8 cellular contexts compared by ENCODE assay signal in genomic region chr12:25959069-25959961, GRCh38. TPM values are rescaled to one million over a fixed set of nuclear protein-coding genes. Genes with fewer than 3 reads are reported as not detected.
DNase-seq lines count a peak whose midpoint lies in the region; ATAC-seq, FAIRE-seq and TF ChIP-seq lines count a peak whose summit lies in the region.

No MANE protein-coding gene starts in this region.

- FAIRE-seq in D721Med (lab: Jason Lieb, UNC) (no peak), H54 (lab: Jason Lieb, UNC) (peak; percentile 81)

- ATAC-seq in heart right ventricle = peak; percentile 25 to 76 (median 54)
- no peak for ATAC-seq in HG03439 (IDR thresholded peaks at IDR 0.05; ENCODE audit: unreplicated experiment)

- H3K4me3 ChIP-seq in heart right ventricle (peak overlapping the region; percentile 68 to 94 (median 81)), ovary (peak overlapping the region; percentile 55)

- no peak for DNase-seq in D721Med (ENCODE audit: insufficient read length, low spot score)
- peak; percentile 34 for DNase-seq in H54 (ENCODE audit: insufficient read length, low spot score)
- peak; percentile 34 for DNase-seq in NCI-H510A treated with DMSO at 0.1 percent for 48 hours (lab: John Stamatoyannopoulos, UW)
- DNase-seq in anterior cingulate cortex (lab: John Stamatoyannopoulos, UW) = peak in 31 of 58 donors; percentile 11 to 63 (median 38)
- peak; percentile 33 to 60 for DNase-seq in heart right ventricle
- peak; percentile 58 to 75 (median 71) for DNase-seq in ovary
- no peak for DNase-seq in T-helper 9 cell

- WGBS in heart right ventricle, 2 donors = 0 to 1% methylated on average over 56 to 57 of the region's 57 CpGs
- WGBS in ovary, 3 donors = 0 to 1% (median 0%) methylated on average over 57 of the region's 57 CpGs

- H3K4me1 ChIP-seq in heart right ventricle (peaks cover 0 to 49% (median 18%) of the 10 kb centered on the region in 9 donors), ovary (ENCODE audit: insufficient read depth) (peaks cover 8% of the 10 kb centered on the region)

- TF ChIP-seq CTCF in D721Med (IDR thresholded peaks at IDR 0.05; ENCODE audit: insufficient read depth, missing control alignments) (peak; percentile 22), heart right ventricle (IDR thresholded peaks at IDR 0.05) (peak in 3 of 9 donors; percentile 9 to 31 (median 26)), ovary (IDR thresholded peaks at IDR 0.05) (peak in 1 of 3 donors; percentile 3)

- H3K9me3 ChIP-seq in heart right ventricle (no peaks in the 10 kb centered on the region), ovary (no peaks in the 10 kb centered on the region)

- TF ChIP-seq POLR2A in H54 (IDR thresholded peaks at IDR 0.05; ENCODE audit: low read depth, low read length) = peak; percentile 33; the same call in 1 of the 2 replicates
- peak; percentile 40 for TF ChIP-seq POLR2A in ovary (IDR thresholded peaks at IDR 0.05)

- peaks cover 0 to 18% (median 0%) of the 10 kb centered on the region in 9 donors for H3K36me3 ChIP-seq in heart right ventricle
- no peaks in the 10 kb centered on the region for H3K36me3 ChIP-seq in ovary

- H3K27me3 ChIP-seq in heart right ventricle (peaks cover 0 to 36% (median 0%) of the 10 kb centered on the region in 7 donors), ovary (no peaks in the 10 kb centered on the region)

- intact Hi-C loops in heart right ventricle (cut with DNase I) (loop anchor here in 8 of 10 donors (2.0 to 10.0 kb wide), 9 partner anchors 53 to 522 kb away; partner anchors contain the start of gene BHLHE41 (in 1 of the 8)), ovary (cut with DNase I) (loop anchor here in 1 of 4 donors (5.0 kb wide), 1 partner anchor 68 kb away; no protein-coding TSS in a partner anchor)

- TF ChIP-seq EP300 in ovary (IDR thresholded peaks at IDR 0.05) = no peak

- H3K27ac ChIP-seq in heart right ventricle = peak overlapping the region; percentile 81 to 99 (median 90)
- peak overlapping the region; percentile 87 to 94 for H3K27ac ChIP-seq in ovary

RNA-seq across cellular contexts. Expression of gene RASSF8, which starts 0.8 kb away (rescaled TPM):
- total RNA-seq in heart right ventricle (10 to 100 TPM; 18.8 to 43.9 (median 29.3) TPM), ovary (100 to 1,000 TPM in 3 of 7 donors, 10 to 100 TPM in 4; 60.3 to 134 (median 99.5) TPM)
- polyA plus RNA-seq in heart right ventricle (1 to 10 TPM; 5.7 to 6.0 TPM), ovary (10 to 100 TPM; 16.5 to 28.2 TPM)

Comparison
In these comparisons a context has a peak if more than half of its experiments do, and no peak if none do; other contexts are left out.
1. DNase-seq: peak in H54 (single experiment), NCI-H510A treated with DMSO at 0.1 percent for 48 hours (single experiment), anterior cingulate cortex (31 of 58), heart right ventricle (2 of 2) and ovary (5 of 5); none in D721Med (single experiment) and T-helper 9 cell (single experiment).